ENCODE assay signal across 19 cellular contexts in the genomic region with DNA sequence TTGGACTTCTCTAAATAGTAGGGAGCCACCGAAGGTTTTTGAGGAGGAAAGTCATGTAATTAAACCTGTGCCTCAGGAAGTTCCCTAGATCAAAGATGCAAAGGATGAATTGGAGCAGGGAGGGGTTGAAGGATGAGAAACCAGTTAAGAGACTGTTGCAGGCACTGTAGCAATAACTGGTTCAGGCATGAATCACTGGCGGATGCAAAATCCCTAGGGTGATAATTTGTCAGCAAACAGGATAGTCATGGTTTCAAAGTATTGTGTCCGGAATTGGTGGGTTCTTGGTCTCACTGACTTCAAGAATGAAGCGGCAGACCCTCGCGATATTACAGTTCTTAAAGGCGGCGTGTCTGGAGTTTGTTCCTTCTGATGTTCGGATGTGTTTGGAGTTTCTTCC.
DNase-seq lines count a peak whose midpoint lies in the region; ATAC-seq and TF ChIP-seq lines count a peak whose summit lies in the region.
"Had no signal": no experiment of that assay in that cellular context is flagged by ENCODE, and none has a peak within 500 bp of the region (broad histone marks: within the 10 kb centered on the region; RNA-seq: fewer than 3 reads in every experiment).

No MANE protein-coding gene starts in this region.

- TF ChIP-seq CTCF in AG04449 (IDR thresholded peaks at IDR 0.05; ENCODE audit: insufficient read depth, low read length, missing control alignments) (no peak), astrocyte of the spinal cord (IDR thresholded peaks at IDR 0.05; ENCODE audit: low read depth, low read length) (no peak)

- POLR2A ChIA-PET in AG04449 (lab: Yijun Ruan, JAX) = no interaction called here

- DNase-seq in AG04449 (ENCODE audit: low read depth, low spot score) = peak; percentile 4
- DNase-seq in HPDE6-E6E7 (ENCODE audit: extremely low spot score) = peak; percentile 49
- DNase-seq in astrocyte of the spinal cord (ENCODE audit: low read depth, low spot score) = peak; percentile 42
- peak; percentile 68 for DNase-seq in hepatic stellate cell (ENCODE audit: low spot score)
- DNase-seq in activated gamma-delta T cell treated with Interleukin-2 at 50 U/mL for 16 hours = no peak
- no peak for DNase-seq in caudate nucleus (lab: John Stamatoyannopoulos, UW)
- DNase-seq: ACHN; activated naive CD4-positive, alpha-beta T cell treated with anti-CD3 and anti-CD28 coated beads for 36 hours; activated T-cell treated with anti-CD3 and anti-CD28 coated beads for 4 hours; CD8-positive, alpha-beta memory T cell; left cardiac atrium; NCI-H1417 treated with DMSO at 0.1 percent for 48 hours; NCI-H82; right cardiac atrium; stomach had no signal

- in situ Hi-C loops in astrocyte of the spinal cord (cut with HindIII; ENCODE audit: low sequenced_read_pairs) = no loop called here

- ATAC-seq in GM19035 (IDR thresholded peaks at IDR 0.05; ENCODE audit: unreplicated experiment) (no peak), HG03378 (IDR thresholded peaks at IDR 0.05; ENCODE audit: unreplicated experiment) (no peak)
- ATAC-seq: left cardiac atrium, right cardiac atrium had no signal

- CTCF ChIA-PET in AG04449 (lab: Yijun Ruan, JAX) = no interaction called here

- no peak overlapping the region for H3K27ac ChIP-seq in caudate nucleus (ENCODE audit: low read depth, low read length)
- H3K27ac ChIP-seq: HL-60, KMS-11, stomach had no signal

- H3K4me3 ChIP-seq in AG04449 (ENCODE audit: low read depth, low read length) (no peak overlapping the region), astrocyte of the spinal cord (ENCODE audit: low read depth, low read length) (no peak overlapping the region)
- H3K4me3 ChIP-seq: stomach had no signal

Comparison
In these comparisons a context has a peak if more than half of its experiments do, and no peak if none do; other contexts are left out.
1. DNase-seq: peak in AG04449 (single experiment), HPDE6-E6E7 (single experiment), astrocyte of the spinal cord (single experiment) and hepatic stellate cell (single experiment); none in activated gamma-delta T cell treated with Interleukin-2 at 50 U/mL for 16 hours (single experiment) and caudate nucleus (0 of 61).